1 cellular context compared by ENCODE assay signal in the genomic region with DNA sequence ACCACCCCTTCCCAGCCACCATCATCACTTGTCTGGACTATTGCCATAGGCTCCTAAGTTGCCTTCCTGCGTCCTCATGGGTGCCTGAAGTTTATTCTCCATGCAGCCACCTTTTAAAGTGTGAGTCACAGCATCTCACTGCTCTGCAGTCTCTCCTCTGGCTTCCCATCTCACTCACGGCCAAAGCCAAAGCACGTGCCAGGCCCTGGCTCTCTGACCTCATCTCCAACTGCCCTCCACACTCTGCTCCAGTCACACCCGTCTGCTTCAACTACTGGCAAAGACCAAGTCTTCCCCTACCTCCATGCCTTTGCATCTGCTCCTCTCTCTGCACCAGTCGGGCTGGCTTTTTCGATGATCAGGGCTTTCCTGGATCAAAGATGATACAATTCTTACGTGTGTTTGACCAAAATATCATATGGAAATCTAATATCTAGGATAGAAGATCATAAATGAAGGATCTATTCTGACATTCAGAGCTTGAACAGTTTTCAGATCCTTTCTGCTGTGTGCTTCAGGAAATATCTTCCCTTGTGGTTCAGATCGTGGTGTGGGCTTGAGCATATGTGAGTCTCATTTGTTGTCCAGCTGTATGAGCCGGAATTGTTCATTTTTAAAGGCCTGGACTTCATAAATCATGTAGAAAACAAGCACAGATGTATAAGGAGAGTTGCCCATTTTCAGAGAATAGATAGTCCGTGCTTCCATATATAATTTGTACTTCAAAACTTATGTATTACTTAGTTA.
TF ChIP-seq lines count a peak whose summit lies in the region.

No MANE protein-coding gene starts in this region.

TF ChIP-seq in WTC11, 78 proteins besides CTCF, POLR2A, EP300 and RAD21 (continued from another document):
- TF ChIP-seq, protein P1, sequence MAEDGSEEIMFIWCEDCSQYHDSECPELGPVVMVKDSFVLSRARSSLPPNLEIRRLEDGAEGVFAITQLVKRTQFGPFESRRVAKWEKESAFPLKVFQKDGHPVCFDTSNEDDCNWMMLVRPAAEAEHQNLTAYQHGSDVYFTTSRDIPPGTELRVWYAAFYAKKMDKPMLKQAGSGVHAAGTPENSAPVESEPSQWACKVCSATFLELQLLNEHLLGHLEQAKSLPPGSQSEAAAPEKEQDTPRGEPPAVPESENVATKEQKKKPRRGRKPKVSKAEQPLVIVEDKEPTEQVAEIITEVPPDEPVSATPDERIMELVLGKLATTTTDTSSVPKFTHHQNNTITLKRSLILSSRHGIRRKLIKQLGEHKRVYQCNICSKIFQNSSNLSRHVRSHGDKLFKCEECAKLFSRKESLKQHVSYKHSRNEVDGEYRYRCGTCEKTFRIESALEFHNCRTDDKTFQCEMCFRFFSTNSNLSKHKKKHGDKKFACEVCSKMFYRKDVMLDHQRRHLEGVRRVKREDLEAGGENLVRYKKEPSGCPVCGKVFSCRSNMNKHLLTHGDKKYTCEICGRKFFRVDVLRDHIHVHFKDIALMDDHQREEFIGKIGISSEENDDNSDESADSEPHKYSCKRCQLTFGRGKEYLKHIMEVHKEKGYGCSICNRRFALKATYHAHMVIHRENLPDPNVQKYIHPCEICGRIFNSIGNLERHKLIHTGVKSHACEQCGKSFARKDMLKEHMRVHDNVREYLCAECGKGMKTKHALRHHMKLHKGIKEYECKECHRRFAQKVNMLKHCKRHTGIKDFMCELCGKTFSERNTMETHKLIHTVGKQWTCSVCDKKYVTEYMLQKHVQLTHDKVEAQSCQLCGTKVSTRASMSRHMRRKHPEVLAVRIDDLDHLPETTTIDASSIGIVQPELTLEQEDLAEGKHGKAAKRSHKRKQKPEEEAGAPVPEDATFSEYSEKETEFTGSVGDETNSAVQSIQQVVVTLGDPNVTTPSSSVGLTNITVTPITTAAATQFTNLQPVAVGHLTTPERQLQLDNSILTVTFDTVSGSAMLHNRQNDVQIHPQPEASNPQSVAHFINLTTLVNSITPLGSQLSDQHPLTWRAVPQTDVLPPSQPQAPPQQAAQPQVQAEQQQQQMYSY (CRISPR knock-in tag; IDR thresholded peaks at IDR 0.05), result no peak
- TF ChIP-seq, protein P2, sequence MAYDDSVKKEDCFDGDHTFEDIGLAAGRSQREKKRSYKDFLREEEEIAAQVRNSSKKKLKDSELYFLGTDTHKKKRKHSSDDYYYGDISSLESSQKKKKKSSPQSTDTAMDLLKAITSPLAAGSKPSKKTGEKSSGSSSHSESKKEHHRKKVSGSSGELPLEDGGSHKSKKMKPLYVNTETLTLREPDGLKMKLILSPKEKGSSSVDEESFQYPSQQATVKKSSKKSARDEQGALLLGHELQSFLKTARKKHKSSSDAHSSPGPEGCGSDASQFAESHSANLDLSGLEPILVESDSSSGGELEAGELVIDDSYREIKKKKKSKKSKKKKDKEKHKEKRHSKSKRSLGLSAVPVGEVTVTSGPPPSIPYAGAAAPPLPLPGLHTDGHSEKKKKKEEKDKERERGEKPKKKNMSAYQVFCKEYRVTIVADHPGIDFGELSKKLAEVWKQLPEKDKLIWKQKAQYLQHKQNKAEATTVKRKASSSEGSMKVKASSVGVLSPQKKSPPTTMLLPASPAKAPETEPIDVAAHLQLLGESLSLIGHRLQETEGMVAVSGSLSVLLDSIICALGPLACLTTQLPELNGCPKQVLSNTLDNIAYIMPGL (CRISPR knock-in tag; IDR thresholded peaks at IDR 0.05), result no peak
